In genomic region chr20:3670511-3670910, GRCh38 we compare ENCODE assay signal across 16 cellular contexts. TPM values are rescaled to one million over a fixed set of nuclear protein-coding genes. Genes with fewer than 3 reads are reported as not detected.
DNase-seq lines count a peak whose midpoint lies in the region; ATAC-seq and TF ChIP-seq lines count a peak whose summit lies in the region.
"Had no signal": no experiment of that assay in that cellular context is flagged by ENCODE, and none has a peak within 500 bp of the region (broad histone marks: within the 10 kb centered on the region; RNA-seq: fewer than 3 reads in every experiment).

No MANE protein-coding gene starts in this region.

- H3K9me3 ChIP-seq in IMR-90 (ENCODE audit: control insufficient read depth, insufficient read depth, low read length): no peaks in the 10 kb centered on the region
- no peaks in the 10 kb centered on the region for H3K9me3 ChIP-seq in adipocyte (ENCODE audit: control insufficient read depth, low read length)
- H3K9me3 ChIP-seq in mesenchymal stem cell (ENCODE audit: control insufficient read depth, low read length): no peaks in the 10 kb centered on the region

- no peak overlapping the region for H3K56ac ChIP-seq in IMR-90 (ENCODE audit: extremely low read depth, insufficient read depth, low read length)

- no peak overlapping the region for H2BK15ac ChIP-seq in IMR-90 (ENCODE audit: low read depth, low read length)
- no peak overlapping the region for H2BK15ac ChIP-seq in mesenchymal stem cell (ENCODE audit: low read depth, poor library complexity, severe bottlenecking)

- H3K9ac ChIP-seq in IMR-90 (ENCODE audit: low read depth, low read length) (no peak overlapping the region), adipocyte (ENCODE audit: low read length) (no peak overlapping the region), mesenchymal stem cell (ENCODE audit: low read length) (no peak overlapping the region)

- WGBS in IMR-90 (ENCODE audit: extremely low coverage in 2 of 2, insufficient read length in 1 of 2), 2 experiments: 0% methylated on average over 3 of the region's 6 CpGs; no CpG with 5 or more reads in 1 of the 2 experiments
- 41% methylated on average over 6 of the region's 6 CpGs for WGBS in mesenchymal stem cell

- BruUV-seq in Calu3 (replicated peaks; lab: Mats Ljungman, UMichigan): no TSS peak
- no TSS peak for BruUV-seq in IMR-90 (replicated peaks; lab: Mats Ljungman, UMichigan)

- H2BK120ac ChIP-seq in IMR-90 (ENCODE audit: low read depth, low read length) (no peak overlapping the region), mesenchymal stem cell (ENCODE audit: low read depth, low read length) (no peak overlapping the region)

- CTCF ChIA-PET in Calu3 (lab: Charles Lee): no interaction called here
- CTCF ChIA-PET in IMR-90 (lab: Yijun Ruan, JAX): interaction anchor here (0.8 kb wide), 1 partner anchor 98 kb away, joined by 3 read pairs; no protein-coding TSS in a partner anchor

- H3K4me1 ChIP-seq in IMR-90 (ENCODE audit: control insufficient read depth, insufficient read depth, low read length) (0 out of 2 replicates have a peak, but pooled peaks cover 3% of the 10 kb centered on the region), adipocyte (ENCODE audit: control insufficient read depth, insufficient read depth, low read length) (no peaks in the 10 kb centered on the region), mesenchymal stem cell (ENCODE audit: control insufficient read depth, insufficient read depth, low read depth, low read length) (peaks cover 18% of the 10 kb centered on the region)

- no peak overlapping the region for H3K4me2 ChIP-seq in IMR-90 (ENCODE audit: low read depth, low read length)
- H3K4me2 ChIP-seq in mesenchymal stem cell (ENCODE audit: low read length, poor library complexity, severe bottlenecking): no peak overlapping the region

- H3K36me3 Mint-ChIP-seq in Calu3 (ENCODE audit: insufficient read depth, unreplicated experiment): no peaks in the 10 kb centered on the region
- H3K36me3 Mint-ChIP-seq: immature natural killer cell; naive thymus-derived CD8-positive, alpha-beta T cell had no signal

- POLR2A ChIA-PET in IMR-90 (lab: Charles Lee; ENCODE audit: unreplicated experiment): no interaction called here

- H3K23ac ChIP-seq in IMR-90 (ENCODE audit: low read depth, low read length) (no peak overlapping the region), mesenchymal stem cell (ENCODE audit: low read length in 2 of 2) (no peak overlapping the region)

- no peaks in the 10 kb centered on the region for H3K36me3 ChIP-seq in IMR-90 (ENCODE audit: control insufficient read depth, insufficient read depth, low read length)
- peaks cover 16% of the 10 kb centered on the region for H3K36me3 ChIP-seq in adipocyte (ENCODE audit: control insufficient read depth, insufficient read depth, low read length, severe bottlenecking)
- H3K36me3 ChIP-seq in mesenchymal stem cell (ENCODE audit: control insufficient read depth in 1 of 2, insufficient read depth in 2 of 2, low read depth in 1 of 2, low read length in 2 of 2): peaks cover 44 to 67% of the 10 kb centered on the region in 2 experiments

- H3K27ac Mint-ChIP-seq in Calu3 (ENCODE audit: unreplicated experiment): no peak overlapping the region
- H3K27ac Mint-ChIP-seq: activated B cell treated with CpG ODN at 0.5 μM for 24 hours; activated T-cell treated with anti-CD3 and anti-CD28 coated beads, Interleukin-2, amount 50 U/mL, for 24 hours had no signal

- H3K4me3 Mint-ChIP-seq in Calu3 (ENCODE audit: low read depth, unreplicated experiment): no peak overlapping the region
- H3K4me3 Mint-ChIP-seq: activated B cell treated with CpG ODN at 0.5 μM for 24 hours; activated T-cell treated with anti-CD3 and anti-CD28 coated beads, Interleukin-2, amount 50 U/mL, for 24 hours; immature natural killer cell had no signal

- in situ Hi-C loops in IMR-90 (cut with MboI; ENCODE audit: low sequenced_read_pairs): no loop called here

- no peak overlapping the region for H3K18ac ChIP-seq in IMR-90 (ENCODE audit: low read depth, low read length)
- H3K18ac ChIP-seq in mesenchymal stem cell (ENCODE audit: low read depth in 1 of 2, low read length in 2 of 2): no peak overlapping the region

- H3K14ac ChIP-seq in IMR-90 (replicated peaks; ENCODE audit: low read depth, low read length) (no peak overlapping the region), mesenchymal stem cell (ENCODE audit: low read length in 2 of 2) (no peak overlapping the region)

- peak; percentile 15; the same call in 1 of the 2 replicates for TF ChIP-seq RAD21 in IMR-90 (IDR thresholded peaks at IDR 0.05; ENCODE audit: low read length)

- no peak overlapping the region for H3K27ac ChIP-seq in IMR-90 (ENCODE audit: insufficient read depth, low read length)
- H3K27ac ChIP-seq in mesenchymal stem cell (ENCODE audit: low read length, poor library complexity, severe bottlenecking): no peak overlapping the region
- H3K27ac ChIP-seq: epithelial cell of prostate had no signal

- TF ChIP-seq CTCF in Calu3 (IDR thresholded peaks at IDR 0.05; ENCODE audit: unreplicated experiment) (no peak), IMR-90 (conservative IDR thresholded peaks at IDR 0.05; ENCODE audit: low read depth, low read length) (peak; percentile 23; the same call in 1 of the 2 replicates)

- no peak overlapping the region for H4K5ac ChIP-seq in IMR-90 (ENCODE audit: low read depth, low read length)

- H2AFZ ChIP-seq in IMR-90 (replicated peaks; ENCODE audit: low read length, poor library complexity) (peak overlapping the region; percentile 51), mesenchymal stem cell (ENCODE audit: low read depth, low read length) (no peak overlapping the region)

- DNase-seq in Calu3 (peak; percentile 9), IMR-90 (peak; percentile 19), adipocyte (ENCODE audit: low read depth) (peak; percentile 31), mesenchymal stem cell (peak; percentile 37), NCI-H524 treated with DMSO at 0.1 percent for 48 hours (lab: John Stamatoyannopoulos, UW) (no peak)
- DNase-seq in stimulated activated CD4-positive, alpha-beta T cell treated with anti-CD3 and anti-CD28 coated beads, Interleukin-4, amount 100 ng/mL, for 24 hours: no peak
- DNase-seq: activated B cell treated with CpG ODN at 0.5 μM for 24 hours; activated T-cell treated with anti-CD3 and anti-CD28 coated beads, Interleukin-2, amount 50 U/mL, for 24 hours; immature natural killer cell; NCI-H1930 had no signal

- dilution Hi-C loops in IMR-90 (cut with HindIII; ENCODE audit: low sequenced_read_pairs, unreplicated experiment): no loop called here

- H4K91ac ChIP-seq in IMR-90 (ENCODE audit: insufficient read depth, low read depth, low read length) (no peak overlapping the region), mesenchymal stem cell (ENCODE audit: low read length) (no peak overlapping the region)

- H2AK9ac ChIP-seq in IMR-90 (replicated peaks; ENCODE audit: low read depth, low read length, poor library complexity): no peak overlapping the region

- H4K8ac ChIP-seq in IMR-90 (ENCODE audit: low read depth in 2 of 2, low read length in 2 of 2): no peak overlapping the region
- H4K8ac ChIP-seq in mesenchymal stem cell (ENCODE audit: low read length): no peak overlapping the region

- H3K9me1 ChIP-seq in IMR-90 (ENCODE audit: insufficient read depth, low read length): no peaks in the 10 kb centered on the region

- H4K20me1 ChIP-seq in IMR-90 (ENCODE audit: insufficient read depth, low read length): no peaks in the 10 kb centered on the region

- H2BK5ac ChIP-seq in IMR-90 (ENCODE audit: low read depth, low read length, poor library complexity, severe bottlenecking) (no peak overlapping the region), mesenchymal stem cell (ENCODE audit: low read depth, low read length, poor library complexity, severe bottlenecking) (no peak overlapping the region)

- peak; percentile 56 for ATAC-seq in IMR-90 (ENCODE audit: low read depth)
- no peak for ATAC-seq in HG03571 (IDR thresholded peaks at IDR 0.05; ENCODE audit: unreplicated experiment)
- no peak for ATAC-seq in GM21529 (IDR thresholded peaks at IDR 0.05; ENCODE audit: unreplicated experiment)
- ATAC-seq: naive thymus-derived CD8-positive, alpha-beta T cell had no signal

- H3K4ac ChIP-seq in IMR-90 (ENCODE audit: low read depth, low read length): no peak overlapping the region
- H3K4ac ChIP-seq in mesenchymal stem cell (ENCODE audit: low read depth in 1 of 2, low read length in 2 of 2): no peak overlapping the region

- H2BK20ac ChIP-seq in IMR-90 (ENCODE audit: low read depth, low read length): no peak overlapping the region

- H2BK12ac ChIP-seq in mesenchymal stem cell (ENCODE audit: low read length in 2 of 2): no peak overlapping the region

- H3K4me3 ChIP-seq in IMR-90 (ENCODE audit: insufficient read depth, low read depth, low read length) (no peak overlapping the region), adipocyte (ENCODE audit: low read length) (no peak overlapping the region), mesenchymal stem cell (ENCODE audit: insufficient read depth in 1 of 2, low read depth in 1 of 2, low read length in 2 of 2) (no peak overlapping the region)

- H3K4me1 Mint-ChIP-seq in Calu3 (ENCODE audit: low read depth, unreplicated experiment): no peaks in the 10 kb centered on the region

- H2AK5ac ChIP-seq in IMR-90 (ENCODE audit: low read depth, low read length) (no peak overlapping the region), mesenchymal stem cell (ENCODE audit: low read length, severe bottlenecking) (no peak overlapping the region)

- H3K79me1 ChIP-seq in IMR-90 (ENCODE audit: low read depth in 1 of 2, low read length in 2 of 2): no peaks in the 10 kb centered on the region
- no peaks in the 10 kb centered on the region for H3K79me1 ChIP-seq in mesenchymal stem cell (replicated peaks; ENCODE audit: low read length, poor library complexity, severe bottlenecking)

- H3K27me3 Mint-ChIP-seq in Calu3 (ENCODE audit: unreplicated experiment): peaks cover 60% of the 10 kb centered on the region

- H3K9me3 Mint-ChIP-seq in Calu3 (ENCODE audit: low read depth, unreplicated experiment): no peaks in the 10 kb centered on the region
- H3K9me3 Mint-ChIP-seq: activated B cell treated with CpG ODN at 0.5 μM for 24 hours; activated T-cell treated with anti-CD3 and anti-CD28 coated beads, Interleukin-2, amount 50 U/mL, for 24 hours; immature natural killer cell; naive thymus-derived CD8-positive, alpha-beta T cell had no signal

- H3K27me3 ChIP-seq in IMR-90 (ENCODE audit: control insufficient read depth, insufficient read depth, low read length) (peaks cover 50% of the 10 kb centered on the region), adipocyte (replicated peaks; ENCODE audit: control insufficient read depth, insufficient read depth, low read length) (no peaks in the 10 kb centered on the region), mesenchymal stem cell (ENCODE audit: control insufficient read depth in 1 of 2, insufficient read depth in 1 of 2, low read length in 2 of 2) (peaks cover 0 to 15% of the 10 kb centered on the region in 2 experiments)

- no peak for TF ChIP-seq POLR2A in IMR-90 (IDR thresholded peaks at IDR 0.05; ENCODE audit: low read depth, low read length)

- intact Hi-C loops in Calu3 (cut with micrococcal nuclease; ENCODE audit: unreplicated experiment) (no loop called here), IMR-90 (cut with micrococcal nuclease) (loop anchor here (10.0 kb wide), 1 partner anchor 414 kb away; no protein-coding TSS in a partner anchor)

RNA-seq across cellular contexts. Expression of gene GFRA4, which starts 7.3 kb away (rescaled TPM):
- not detected in 2 replicates for total RNA-seq in Calu3 (2022)
- total RNA-seq in IMR-90 (2012; rRNA removed): not detected in 2 replicates
- polyA plus RNA-seq in IMR-90 (2012; rRNA removed): not detected in 2 replicates
- not detected in 2 replicates for polyA plus RNA-seq in IMR-90 (2012; cell fraction: cytosol; rRNA removed)
- not detected in 2 replicates for polyA plus RNA-seq in IMR-90 (2012; cell fraction: nucleus; rRNA removed; ENCODE audit: low replicate concordance)
- polyA plus RNA-seq in mesenchymal stem cell (2013, experiment 1 of 2): not detected
- polyA plus RNA-seq in mesenchymal stem cell (2013, experiment 2 of 2): not detected
- total RNA-seq: activated B cell treated with CpG ODN at 0.5 μM for 24 hours; bronchial epithelial cell; Daoy; naive thymus-derived CD8-positive, alpha-beta T cell had no signal
- polyA plus RNA-seq: immature natural killer cell; naive thymus-derived CD8-positive, alpha-beta T cell had no signal

RNA-seq across cellular contexts. Expression of gene ADAM33, which starts 11.3 kb away (rescaled TPM):
- total RNA-seq in Calu3 (2022): not detected in 2 replicates
- total RNA-seq in IMR-90 (2012; rRNA removed): under 0.01 and 0.18 TPM in 2 replicates
- polyA plus RNA-seq in IMR-90 (2012; rRNA removed): 1.6 and 1.7 TPM in 2 replicates
- polyA plus RNA-seq in IMR-90 (2012; cell fraction: cytosol; rRNA removed): 0.13 and 0.60 TPM in 2 replicates
- polyA plus RNA-seq in IMR-90 (2012; cell fraction: nucleus; rRNA removed; ENCODE audit: low replicate concordance): 17.6 and 23.5 TPM in 2 replicates
- 8.8 TPM for polyA plus RNA-seq in mesenchymal stem cell (2013, experiment 1 of 2)
- 7.8 TPM for polyA plus RNA-seq in mesenchymal stem cell (2013, experiment 2 of 2)
- total RNA-seq: activated B cell treated with CpG ODN at 0.5 μM for 24 hours; Daoy; naive thymus-derived CD8-positive, alpha-beta T cell had no signal
- polyA plus RNA-seq: immature natural killer cell; naive thymus-derived CD8-positive, alpha-beta T cell had no signal

RNA-seq across cellular contexts. Expression of gene SIGLEC1, which starts 41.9 kb away (rescaled TPM):
- total RNA-seq in Calu3 (2022) (not detected in 2 replicates), IMR-90 (2012; rRNA removed) (not detected in 2 replicates)
- not detected in 2 replicates for polyA plus RNA-seq in IMR-90 (2012; rRNA removed)
- not detected in 2 replicates for polyA plus RNA-seq in IMR-90 (2012; cell fraction: cytosol; rRNA removed)
- polyA plus RNA-seq in IMR-90 (2012; cell fraction: nucleus; rRNA removed; ENCODE audit: low replicate concordance): 0.01 TPM in 1 of 2 replicates, not detected in the other
- polyA plus RNA-seq in mesenchymal stem cell (2013, experiment 1 of 2): not detected
- not detected for polyA plus RNA-seq in mesenchymal stem cell (2013, experiment 2 of 2)
- total RNA-seq: activated B cell treated with CpG ODN at 0.5 μM for 24 hours, bronchial epithelial cell, Daoy had no signal
- polyA plus RNA-seq: naive thymus-derived CD8-positive, alpha-beta T cell had no signal

Comparison
In these comparisons a context has a peak if more than half of its experiments do, and no peak if none do; other contexts are left out.
1. DNase-seq: peak in Calu3 (single experiment), IMR-90 (single experiment), adipocyte (single experiment) and mesenchymal stem cell (single experiment); none in NCI-H524 treated with DMSO at 0.1 percent for 48 hours (single experiment) and stimulated activated CD4-positive, alpha-beta T cell treated with anti-CD3 and anti-CD28 coated beads, Interleukin-4, amount 100 ng/mL, for 24 hours (single experiment).